In genomic region chr12:119115296-119115905, GRCh38 we compare ENCODE assay signal across 8 cellular contexts.
DNase-seq lines count a peak whose midpoint lies in the region; ATAC-seq and TF ChIP-seq lines count a peak whose summit lies in the region.

No MANE protein-coding gene starts in this region.

- no peaks in the 10 kb centered on the region for H3K27me3 Mint-ChIP-seq in endothelial cell (ENCODE audit: unreplicated experiment)
- H3K27me3 Mint-ChIP-seq in T-helper 2 cell treated with Interferon-gamma antibody and Interleukin-4, amounts not matched to agents 5 μg/mL and 100 μg/mL, for 36 hours (ENCODE audit: low read depth) = no peaks in the 10 kb centered on the region

- peaks cover 2% of the 10 kb centered on the region for H3K4me1 Mint-ChIP-seq in endothelial cell (ENCODE audit: unreplicated experiment)
- no peaks in the 10 kb centered on the region for H3K4me1 Mint-ChIP-seq in T-helper 2 cell treated with Interferon-gamma antibody and Interleukin-4, amounts not matched to agents 5 μg/mL and 100 μg/mL, for 36 hours (ENCODE audit: low read depth)

- H3K4me3 Mint-ChIP-seq in endothelial cell (ENCODE audit: unreplicated experiment) = no peak overlapping the region
- no peak overlapping the region for H3K4me3 Mint-ChIP-seq in T-helper 2 cell treated with Interferon-gamma antibody and Interleukin-4, amounts not matched to agents 5 μg/mL and 100 μg/mL, for 36 hours

- H3K36me3 Mint-ChIP-seq in endothelial cell (ENCODE audit: low read depth, unreplicated experiment) = peaks cover 6% of the 10 kb centered on the region
- H3K36me3 Mint-ChIP-seq in T-helper 2 cell treated with Interferon-gamma antibody and Interleukin-4, amounts not matched to agents 5 μg/mL and 100 μg/mL, for 36 hours (ENCODE audit: low read depth) = no peaks in the 10 kb centered on the region

- DNase-seq in activated CD4-positive, alpha-beta T cell treated with anti-CD3 and anti-CD28 coated beads for 4 hours = peak; percentile 2 to 12
- DNase-seq in activated CD4-positive, alpha-beta T cell treated with anti-CD3 and anti-CD28 coated beads for 1 hour = no peak
- DNase-seq in HuH-7.5 (ENCODE audit: low spot score) (peak; percentile 27), RKO (ENCODE audit: low spot score) (peak; percentile 51), endothelial cell (ENCODE audit: low spot score) (peak; percentile 60), midbrain (lab: John Stamatoyannopoulos, UW) (peak; percentile 47)
- DNase-seq in T-helper 2 cell treated with Interferon-gamma antibody and Interleukin-4, amounts not matched to agents 5 μg/mL and 100 μg/mL, for 36 hours (ENCODE audit: low spot score) = no peak

- ATAC-seq in GM19351 (IDR thresholded peaks at IDR 0.05; ENCODE audit: unreplicated experiment) = no peak

- TF ChIP-seq CTCF in endothelial cell (IDR thresholded peaks at IDR 0.05; ENCODE audit: unreplicated experiment) = peak; percentile 94

- H3K27ac Mint-ChIP-seq in endothelial cell (ENCODE audit: unreplicated experiment) = no peak overlapping the region
- H3K27ac Mint-ChIP-seq in T-helper 2 cell treated with Interferon-gamma antibody and Interleukin-4, amounts not matched to agents 5 μg/mL and 100 μg/mL, for 36 hours = no peak overlapping the region

- H3K9me3 Mint-ChIP-seq in endothelial cell (ENCODE audit: unreplicated experiment) = no peaks in the 10 kb centered on the region
- H3K9me3 Mint-ChIP-seq in T-helper 2 cell treated with Interferon-gamma antibody and Interleukin-4, amounts not matched to agents 5 μg/mL and 100 μg/mL, for 36 hours = no peaks in the 10 kb centered on the region

Comparison
In these comparisons a context has a peak if more than half of its experiments do, and no peak if none do; other contexts are left out.
1. DNase-seq: peak in activated CD4-positive, alpha-beta T cell treated with anti-CD3 and anti-CD28 coated beads for 4 hours (2 of 2), HuH-7.5 (single experiment), RKO (single experiment), endothelial cell (single experiment) and midbrain (single experiment); none in activated CD4-positive, alpha-beta T cell treated with anti-CD3 and anti-CD28 coated beads for 1 hour (single experiment) and T-helper 2 cell treated with Interferon-gamma antibody and Interleukin-4, amounts not matched to agents 5 μg/mL and 100 μg/mL, for 36 hours (single experiment).